In genomic region chr18:10524507-10525425, GRCh38 we compare ENCODE assay signal across 1 cellular context.
TF ChIP-seq lines count a peak whose summit lies in the region.

No MANE protein-coding gene starts in this region.

TF ChIP-seq in liver, 16 proteins besides CTCF, POLR2A, EP300 and RAD21 (continued from another document):
- TF ChIP-seq ZBTB33 (IDR thresholded peaks at IDR 0.05): no peak
- TF ChIP-seq ATF3 (IDR thresholded peaks at IDR 0.05): no peak
